19 cellular contexts compared by ENCODE assay signal in the genomic region with DNA sequence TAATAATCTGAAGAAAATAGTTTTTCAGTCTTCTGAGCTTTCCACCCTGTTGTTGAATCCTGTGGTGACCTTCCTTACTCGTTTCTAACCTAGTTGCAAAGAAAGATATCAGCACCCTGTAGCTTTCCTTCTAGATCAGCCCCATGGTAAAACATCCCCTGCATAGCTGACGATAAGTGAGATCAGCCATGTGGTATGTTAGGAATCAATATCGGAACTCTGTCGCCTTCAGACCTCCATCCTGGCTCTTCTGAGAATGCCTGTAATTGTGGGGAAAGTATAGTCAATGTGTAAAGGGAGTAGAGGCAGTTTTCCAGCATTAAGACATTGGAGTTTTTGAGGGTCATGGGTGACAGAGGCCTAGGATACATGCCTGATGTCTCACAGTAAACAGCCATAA.
DNase-seq lines count a peak whose midpoint lies in the region; ATAC-seq, FAIRE-seq and TF ChIP-seq lines count a peak whose summit lies in the region.
"Had no signal": no experiment of that assay in that cellular context is flagged by ENCODE, and none has a peak within 500 bp of the region (broad histone marks: within the 10 kb centered on the region; RNA-seq: fewer than 3 reads in every experiment).

No MANE protein-coding gene starts in this region.

- peaks cover 59% of the 10 kb centered on the region for H3K79me2 ChIP-seq in astrocyte (ENCODE audit: insufficient read depth, low read length)

- no peaks in the 10 kb centered on the region for H3K27me3 Mint-ChIP-seq in astrocyte (ENCODE audit: low read depth, unreplicated experiment)
- H3K27me3 Mint-ChIP-seq: CD4-positive, alpha-beta memory T cell had no signal

- H3K9me3 ChIP-seq in astrocyte (ENCODE audit: insufficient read depth, low read depth, low read length): no peaks in the 10 kb centered on the region
- H3K9me3 ChIP-seq in mesodermal cell (ENCODE audit: control insufficient read depth, low read length): no peaks in the 10 kb centered on the region
- H3K9me3 ChIP-seq: BLaER1, HAP-1 had no signal

- H3K4me3 ChIP-seq in astrocyte (ENCODE audit: insufficient read depth, low read depth, low read length) (no peak overlapping the region), choroid plexus epithelial cell (ENCODE audit: low read depth, low read length) (no peak overlapping the region), mesodermal cell (ENCODE audit: extremely low read depth, insufficient read depth, low read length, poor library complexity, severe bottlenecking) (no peak overlapping the region)
- H3K4me3 ChIP-seq: BLaER1, HAP-1 had no signal

- peaks cover 19% of the 10 kb centered on the region for H3K4me1 ChIP-seq in astrocyte (ENCODE audit: insufficient read depth, low read length)
- H3K4me1 ChIP-seq in mesodermal cell (ENCODE audit: control insufficient read depth, insufficient read depth, low read length, poor library complexity, severe bottlenecking): peaks cover 42% of the 10 kb centered on the region
- H3K4me1 ChIP-seq: HAP-1 had no signal

- H3K4me1 Mint-ChIP-seq in astrocyte (ENCODE audit: low read depth, unreplicated experiment): peaks cover 25% of the 10 kb centered on the region

- H3K4me3 Mint-ChIP-seq in astrocyte (ENCODE audit: unreplicated experiment): no peak overlapping the region
- H3K4me3 Mint-ChIP-seq: CD14-positive monocyte; CD4-positive, alpha-beta memory T cell had no signal

- WGBS in mesodermal cell (ENCODE audit: insufficient coverage in 2 of 2), 2 experiments: 79 to 93% methylated on average over 2 to 4 of the region's 4 CpGs

- no peaks in the 10 kb centered on the region for H3K27me3 ChIP-seq in astrocyte (ENCODE audit: insufficient read depth, low read length)
- H3K27me3 ChIP-seq: BLaER1 had no signal

- peaks cover 2% of the 10 kb centered on the region for H3K36me3 Mint-ChIP-seq in astrocyte (ENCODE audit: low read depth, unreplicated experiment)

- peaks cover 89% of the 10 kb centered on the region for H4K20me1 ChIP-seq in astrocyte (ENCODE audit: insufficient read depth, low read length)
- H4K20me1 ChIP-seq: BLaER1 had no signal

- H3K9me3 Mint-ChIP-seq in astrocyte (ENCODE audit: unreplicated experiment): no peaks in the 10 kb centered on the region
- H3K9me3 Mint-ChIP-seq: CD14-positive monocyte; CD4-positive, alpha-beta memory T cell had no signal

- ATAC-seq in HG03159 (IDR thresholded peaks at IDR 0.05; ENCODE audit: unreplicated experiment) (no peak), HG03520 (IDR thresholded peaks at IDR 0.05; ENCODE audit: unreplicated experiment) (no peak)

- no peak for FAIRE-seq in astrocyte (lab: Jason Lieb, UNC)
- FAIRE-seq: G401.6, GM12891 had no signal

- H3K27ac ChIP-seq in astrocyte (ENCODE audit: low read depth, low read length): peak overlapping the region; percentile 3
- H3K27ac ChIP-seq in mesodermal cell (ENCODE audit: low read depth, low read length, severe bottlenecking): peak overlapping the region; percentile 38
- H3K27ac ChIP-seq: BLaER1, HL-60 had no signal

- peak overlapping the region; percentile 30 for H3K4me2 ChIP-seq in astrocyte (ENCODE audit: low read length)
- H3K4me2 ChIP-seq: BLaER1 had no signal

- H3K27ac Mint-ChIP-seq in astrocyte (ENCODE audit: unreplicated experiment): no peak overlapping the region
- H3K27ac Mint-ChIP-seq: CD14-positive monocyte; CD4-positive, alpha-beta memory T cell had no signal

- no peak overlapping the region for H3K9ac ChIP-seq in astrocyte (ENCODE audit: low read length)
- H3K9ac ChIP-seq: BLaER1 had no signal

- peak; percentile 48 for DNase-seq in EL
- no peak for DNase-seq in astrocyte (ENCODE audit: low read depth)
- DNase-seq in choroid plexus epithelial cell (ENCODE audit: low read depth): peak; percentile 35
- no peak for DNase-seq in COLO668 (lab: John Stamatoyannopoulos, UW; ENCODE audit: unreplicated experiment)
- DNase-seq in foreskin melanocyte: no peak
- DNase-seq: 8988T; Calu3; CD4-positive, alpha-beta memory T cell; DMS79 treated with DMSO at 0.1 percent for 48 hours; KBM-7 had no signal

- H3K36me3 ChIP-seq in astrocyte (ENCODE audit: insufficient read depth, low read length) (no peaks in the 10 kb centered on the region), mesodermal cell (ENCODE audit: control insufficient read depth, insufficient read depth, low read length) (no peaks in the 10 kb centered on the region)
- H3K36me3 ChIP-seq: HAP-1 had no signal

- TF ChIP-seq CTCF in astrocyte (IDR thresholded peaks at IDR 0.05; ENCODE audit: insufficient read depth, low read depth, low read length) (no peak), choroid plexus epithelial cell (conservative IDR thresholded peaks at IDR 0.05; ENCODE audit: low read depth, low read length) (no peak)

- H2AFZ ChIP-seq in astrocyte (ENCODE audit: low read depth, low read length): no peak overlapping the region

Comparison
In these comparisons a context has a peak if more than half of its experiments do, and no peak if none do; other contexts are left out.
1. DNase-seq: peak in EL (single experiment) and choroid plexus epithelial cell (single experiment); none in astrocyte (single experiment), COLO668 (single experiment) and foreskin melanocyte (single experiment).